In the genomic region with DNA sequence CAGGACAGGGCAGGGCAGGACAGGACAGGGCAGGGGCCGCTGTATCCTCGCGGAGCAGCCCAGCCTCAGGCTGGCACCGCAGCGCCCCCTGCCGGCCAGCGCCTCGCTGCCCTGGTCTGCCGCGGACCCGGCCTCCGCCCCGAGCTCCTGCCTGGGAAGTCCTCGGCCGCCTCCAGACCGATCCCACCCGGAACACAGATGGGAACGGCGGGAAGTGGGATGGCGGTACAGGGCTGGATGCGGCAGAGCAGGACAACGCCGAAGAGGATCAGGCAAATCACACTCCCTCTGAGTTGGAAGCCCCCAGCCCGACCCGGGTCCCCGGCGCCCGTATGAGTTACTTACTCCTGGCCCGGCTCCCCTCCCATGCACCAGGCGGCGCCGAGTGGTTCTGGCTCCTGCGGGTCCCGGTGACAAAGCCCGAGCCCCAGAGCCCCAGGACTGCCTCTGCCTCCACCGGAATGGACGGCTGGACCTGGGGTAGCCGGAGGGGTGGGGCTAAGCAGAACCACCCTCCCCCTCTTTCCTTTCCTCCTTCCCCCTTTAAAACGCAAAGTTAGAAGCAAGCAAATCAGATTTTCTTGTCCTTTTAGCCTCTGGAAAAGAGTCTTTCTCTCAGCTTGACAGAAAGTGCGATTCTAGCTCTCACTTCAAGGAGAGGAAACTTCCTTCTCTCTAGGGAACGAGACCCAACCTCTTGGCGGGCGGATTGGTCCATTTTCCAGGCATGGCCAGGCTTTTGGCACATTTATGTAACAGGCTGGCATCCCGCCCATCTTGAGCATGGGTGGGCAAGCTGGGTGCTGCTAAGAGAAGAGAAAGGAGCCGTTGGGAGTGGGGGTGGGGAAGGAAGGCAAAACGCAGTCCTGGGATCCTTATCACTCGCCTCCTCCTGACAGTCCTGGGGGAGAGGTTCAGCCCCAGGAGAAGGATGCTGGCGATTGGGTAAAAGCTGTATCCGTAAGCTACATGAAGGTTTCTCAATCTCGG, we compare ENCODE assay signal across 8 cellular contexts. TPM values are rescaled to one million over a fixed set of nuclear protein-coding genes. Genes with fewer than 3 reads are reported as not detected.
A peak's percentile ranks its signal among the peaks of the same experiment; 100 is the strongest.
DNase-seq lines count a peak whose midpoint lies in the region; ATAC-seq lines count a peak whose summit lies in the region.

A gene with protein sequence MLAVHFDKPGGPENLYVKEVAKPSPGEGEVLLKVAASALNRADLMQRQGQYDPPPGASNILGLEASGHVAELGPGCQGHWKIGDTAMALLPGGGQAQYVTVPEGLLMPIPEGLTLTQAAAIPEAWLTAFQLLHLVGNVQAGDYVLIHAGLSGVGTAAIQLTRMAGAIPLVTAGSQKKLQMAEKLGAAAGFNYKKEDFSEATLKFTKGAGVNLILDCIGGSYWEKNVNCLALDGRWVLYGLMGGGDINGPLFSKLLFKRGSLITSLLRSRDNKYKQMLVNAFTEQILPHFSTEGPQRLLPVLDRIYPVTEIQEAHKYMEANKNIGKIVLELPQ (minus strand): TSS at position 449 of the 990 bp plus-strand sequence. CDS start 508 bp downstream, outside the sequence.

- H3K27me3 ChIP-seq in NT2/D1 (ENCODE audit: insufficient read depth, insufficient read length) = no peaks in the 10 kb centered on the region

- H3K4me1 ChIP-seq in NT2/D1 (ENCODE audit: insufficient read depth, insufficient read length) = peaks cover 2% of the 10 kb centered on the region

- ATAC-seq in GM21360 (IDR thresholded peaks at IDR 0.05; ENCODE audit: unreplicated experiment) = peak; percentile 70

- H3K9ac ChIP-seq in NT2/D1 (ENCODE audit: insufficient read length, low read depth) = peak within 1 kb of the TSS; percentile 91

- H3K9me3 ChIP-seq in NT2/D1 (ENCODE audit: insufficient read depth, low read length) = no peaks in the 10 kb centered on the region

- H3K4me3 ChIP-seq in NT2/D1 (ENCODE audit: insufficient read length, low read depth) = peak within 1 kb of the TSS; percentile 67

- peaks cover 32% of the 10 kb centered on the region for H3K36me3 ChIP-seq in NT2/D1 (ENCODE audit: insufficient read depth, insufficient read length, low read length)

- DNase-seq in D341Med (ENCODE audit: low spot score) = peak; percentile 94
- DNase-seq in HT-29 (ENCODE audit: low spot score) = peak; percentile 93
- peak; percentile 93 for DNase-seq in NT2/D1 (ENCODE audit: low read depth, low spot score)
- peak; percentile 74 for DNase-seq in activated T-cell treated with anti-CD3 and anti-CD28 coated beads for 4 hours
- DNase-seq in epithelial cell of prostate (ENCODE audit: low read depth, low spot score) = no peak
- peak; percentile 89 for DNase-seq in mucosa of gallbladder (ENCODE audit: low spot score)
- DNase-seq in stimulated activated CD8-positive, alpha-beta memory T cell treated with anti-CD3 and anti-CD28 coated beads, Interleukin-4, amount 100 ng/mL, for 1 hour (ENCODE audit: low read depth in 2 of 2, low spot score in 1 of 2) = peak; percentile 66 to 68

- peak within 1 kb of the TSS; percentile 98 for H3K27ac ChIP-seq in epithelial cell of prostate

RNA-seq across cellular contexts. Expression of the gene that starts here (rescaled TPM):
- total RNA-seq in HT-29 (2014; rRNA removed; shearing (Covaris generic)) = 28.7 and 28.9 TPM in 2 replicates
- total RNA-seq in mucosa of gallbladder = 35.2 TPM
